ENCODE assay signal across 15 cellular contexts in genomic region chr19:29887498-29887897, GRCh38. TPM values are rescaled to one million over a fixed set of nuclear protein-coding genes. Genes with fewer than 3 reads are reported as not detected.
DNase-seq lines count a peak whose midpoint lies in the region; ATAC-seq and TF ChIP-seq lines count a peak whose summit lies in the region.
"Had no signal": no experiment of that assay in that cellular context is flagged by ENCODE, and none has a peak within 500 bp of the region (broad histone marks: within the 10 kb centered on the region; RNA-seq: fewer than 3 reads in every experiment).

No MANE protein-coding gene starts in this region.

- DNase-seq in DND-41 (no peak), MG63 (peak; percentile 47), chondrocyte (ENCODE audit: low spot score) (peak; percentile 27), caudate nucleus (lab: John Stamatoyannopoulos, UW) (no peak)
- DNase-seq in naive thymus-derived CD4-positive, alpha-beta T cell, result no peak
- DNase-seq in CD4-positive, alpha-beta T cell, result no peak
- DNase-seq: activated B cell treated with CpG ODN at 0.5 μM for 24 hours, activated gamma-delta T cell treated with Interleukin-2 at 50 U/mL for 16 hours, DMS53, H9, NCI-H1105 treated with DMSO at 0.1 percent for 48 hours had no signal

- no peak overlapping the region for H3K4me3 Mint-ChIP-seq in chondrocyte (ENCODE audit: unreplicated experiment)
- H3K4me3 Mint-ChIP-seq in naive thymus-derived CD4-positive, alpha-beta T cell, result no peak overlapping the region
- no peak overlapping the region for H3K4me3 Mint-ChIP-seq in CD4-positive, alpha-beta T cell
- H3K4me3 Mint-ChIP-seq: activated B cell treated with CpG ODN at 0.5 μM for 24 hours; dendritic cell treated with granulocyte-macrophage colony-stimulating factor and Interleukin-4, amounts not matched to agents 40 ng/mL and 50 ng/mL, for 4 days; H9 had no signal

- H3K4me2 ChIP-seq in DND-41 (ENCODE audit: insufficient read depth, low read length), result no peak overlapping the region

- no peak overlapping the region for H3K27ac ChIP-seq in DND-41 (ENCODE audit: low read length)
- H3K27ac ChIP-seq in naive thymus-derived CD4-positive, alpha-beta T cell (ENCODE audit: low read depth, low read length), result no peak overlapping the region
- no peak overlapping the region for H3K27ac ChIP-seq in CD4-positive, alpha-beta T cell (ENCODE audit: low read depth, low read length)
- no peak overlapping the region for H3K27ac ChIP-seq in caudate nucleus (ENCODE audit: low read depth, low read length)
- H3K27ac ChIP-seq: thoracic aorta had no signal

- no peaks in the 10 kb centered on the region for H3K36me3 Mint-ChIP-seq in chondrocyte (ENCODE audit: low read depth)
- no peaks in the 10 kb centered on the region for H3K36me3 Mint-ChIP-seq in naive thymus-derived CD4-positive, alpha-beta T cell
- no peaks in the 10 kb centered on the region for H3K36me3 Mint-ChIP-seq in CD4-positive, alpha-beta T cell (ENCODE audit: low read depth)

- no peaks in the 10 kb centered on the region for H3K36me3 ChIP-seq in DND-41 (ENCODE audit: insufficient read depth, low read length)
- no peaks in the 10 kb centered on the region for H3K36me3 ChIP-seq in MG63
- H3K36me3 ChIP-seq in naive thymus-derived CD4-positive, alpha-beta T cell (ENCODE audit: control insufficient read depth in 2 of 3, insufficient read depth in 3 of 3, low read length in 3 of 3), result no peaks in the 10 kb centered on the region
- H3K36me3 ChIP-seq: thoracic aorta had no signal

- no peaks in the 10 kb centered on the region for H4K20me1 ChIP-seq in DND-41 (ENCODE audit: insufficient read depth, low read length)

- H3K79me2 ChIP-seq in DND-41 (ENCODE audit: insufficient read depth, low read length), result no peaks in the 10 kb centered on the region

- peak; percentile 38 for TF ChIP-seq CTCF in DND-41 (IDR thresholded peaks at IDR 0.05; ENCODE audit: borderline replicate concordance, extremely low read depth, low read length, poor library complexity, severe bottlenecking)
- no peak for TF ChIP-seq CTCF in chondrocyte (IDR thresholded peaks at IDR 0.05)
- TF ChIP-seq CTCF in CD4-positive, alpha-beta T cell (IDR thresholded peaks at IDR 0.05), result no peak

- no peaks in the 10 kb centered on the region for H3K9me3 ChIP-seq in DND-41 (ENCODE audit: insufficient read depth, low read length, severe bottlenecking)
- no peaks in the 10 kb centered on the region for H3K9me3 ChIP-seq in MG63
- no peaks in the 10 kb centered on the region for H3K9me3 ChIP-seq in naive thymus-derived CD4-positive, alpha-beta T cell (ENCODE audit: control insufficient read depth in 2 of 3, low read length in 3 of 3)
- H3K9me3 ChIP-seq in CD4-positive, alpha-beta T cell (ENCODE audit: control insufficient read depth, low read length), result no peaks in the 10 kb centered on the region
- H3K9me3 ChIP-seq: thoracic aorta had no signal

- CTCF ChIA-PET in naive thymus-derived CD4-positive, alpha-beta T cell (lab: Charles Lee), result no interaction called here
- CTCF ChIA-PET in CD4-positive, alpha-beta T cell (lab: Charles Lee), result no interaction called here

- H3K9ac ChIP-seq in DND-41 (ENCODE audit: low read depth, low read length), result no peak overlapping the region

- H3K4me1 Mint-ChIP-seq in chondrocyte (ENCODE audit: low read depth), result no peaks in the 10 kb centered on the region
- H3K4me1 Mint-ChIP-seq in naive thymus-derived CD4-positive, alpha-beta T cell, result peaks cover 0 to 22% (median 9%) of the 10 kb centered on the region in 7 donors
- H3K4me1 Mint-ChIP-seq in CD4-positive, alpha-beta T cell (ENCODE audit: low read depth), result peaks cover 4% of the 10 kb centered on the region

- no peak overlapping the region for H3K27ac Mint-ChIP-seq in chondrocyte (ENCODE audit: unreplicated experiment)
- H3K27ac Mint-ChIP-seq in naive thymus-derived CD4-positive, alpha-beta T cell, result no peak overlapping the region
- no peak overlapping the region for H3K27ac Mint-ChIP-seq in CD4-positive, alpha-beta T cell
- H3K27ac Mint-ChIP-seq: activated B cell treated with CpG ODN at 0.5 μM for 24 hours; dendritic cell treated with granulocyte-macrophage colony-stimulating factor and Interleukin-4, amounts not matched to agents 40 ng/mL and 50 ng/mL, for 4 days; H9 had no signal

- POLR2A ChIA-PET in naive thymus-derived CD4-positive, alpha-beta T cell (lab: Charles Lee), result interaction anchor here (0.6 kb wide), 1 partner anchor 54 kb away, joined by 3 read pairs; no protein-coding TSS in a partner anchor
- POLR2A ChIA-PET in CD4-positive, alpha-beta T cell (lab: Charles Lee), result no interaction called here

- no peaks in the 10 kb centered on the region for H3K4me1 ChIP-seq in DND-41 (ENCODE audit: insufficient read depth, low read length)
- H3K4me1 ChIP-seq in naive thymus-derived CD4-positive, alpha-beta T cell (ENCODE audit: control insufficient read depth in 2 of 2, insufficient read depth in 2 of 2, low read length in 2 of 2), result no peaks in the 10 kb centered on the region

- H3K27me3 ChIP-seq in DND-41 (ENCODE audit: insufficient read depth, low read length, poor library complexity) (no peaks in the 10 kb centered on the region), MG63 (no peaks in the 10 kb centered on the region)
- no peaks in the 10 kb centered on the region for H3K27me3 ChIP-seq in naive thymus-derived CD4-positive, alpha-beta T cell (ENCODE audit: control insufficient read depth in 2 of 2, insufficient read depth in 2 of 2, low read length in 2 of 2)
- H3K27me3 ChIP-seq in CD4-positive, alpha-beta T cell (ENCODE audit: control insufficient read depth, insufficient read depth, low read length), result no peaks in the 10 kb centered on the region

- no peak overlapping the region for H2AFZ ChIP-seq in DND-41 (ENCODE audit: low read depth, low read length)

- no peaks in the 10 kb centered on the region for H3K9me3 Mint-ChIP-seq in chondrocyte (ENCODE audit: low read depth)
- peaks cover 0 to 7% (median 0%) of the 10 kb centered on the region in 11 donors for H3K9me3 Mint-ChIP-seq in naive thymus-derived CD4-positive, alpha-beta T cell
- no peaks in the 10 kb centered on the region for H3K9me3 Mint-ChIP-seq in CD4-positive, alpha-beta T cell
- H3K9me3 Mint-ChIP-seq: activated B cell treated with CpG ODN at 0.5 μM for 24 hours; dendritic cell treated with granulocyte-macrophage colony-stimulating factor and Interleukin-4, amounts not matched to agents 40 ng/mL and 50 ng/mL, for 4 days; H9 had no signal

- H3K27me3 Mint-ChIP-seq in chondrocyte (ENCODE audit: low read depth), result peaks cover 5% of the 10 kb centered on the region
- H3K27me3 Mint-ChIP-seq in naive thymus-derived CD4-positive, alpha-beta T cell, result peaks cover 0 to 2% (median 0%) of the 10 kb centered on the region in 5 donors
- H3K27me3 Mint-ChIP-seq in CD4-positive, alpha-beta T cell, result peaks cover 5% of the 10 kb centered on the region

- intact Hi-C loops in naive thymus-derived CD4-positive, alpha-beta T cell (cut with micrococcal nuclease), result no loop called here
- intact Hi-C loops in CD4-positive, alpha-beta T cell (cut with DNase I, micrococcal nuclease), result no loop called here

- peak; percentile 69 for ATAC-seq in DND-41 (ENCODE audit: insufficient read depth, low read depth)
- ATAC-seq in naive thymus-derived CD4-positive, alpha-beta T cell, result peak; percentile 62
- no peak for ATAC-seq in GM21526 (IDR thresholded peaks at IDR 0.05; ENCODE audit: low FRiP score, unreplicated experiment)
- ATAC-seq in CD4-positive, alpha-beta T cell (ENCODE audit: poor library complexity), result no peak
- no peak for ATAC-seq in HG02970 (IDR thresholded peaks at IDR 0.05; ENCODE audit: low FRiP score, unreplicated experiment)

- no peak overlapping the region for H3K4me3 ChIP-seq in DND-41 (ENCODE audit: low read depth in 1 of 2, low read length in 2 of 2)
- H3K4me3 ChIP-seq in MG63, result no peak overlapping the region
- H3K4me3 ChIP-seq in naive thymus-derived CD4-positive, alpha-beta T cell (ENCODE audit: low read length), result no peak overlapping the region
- H3K4me3 ChIP-seq: thoracic aorta had no signal

RNA-seq across cellular contexts. Expression of gene URI1, which starts 54.5 kb away (rescaled TPM):
- total RNA-seq in MG63 (2014; rRNA removed; shearing (Covaris generic); ENCODE audit: low replicate concordance), result 95.5 and 133 TPM in 2 replicates
- 42.0 to 50.4 TPM (median 49.4 TPM) in 3 replicates for total RNA-seq in chondrocyte
- 100 to 1,000 TPM in 1 of 5 experiments, 10 to 100 TPM in 4; 55.0 to 106 (median 71.8) TPM for total RNA-seq in naive thymus-derived CD4-positive, alpha-beta T cell
- polyA plus RNA-seq in naive thymus-derived CD4-positive, alpha-beta T cell, result 10 to 100 TPM; 17.5 to 27.3 TPM
- total RNA-seq in CD4-positive, alpha-beta T cell, result 10 to 100 TPM; 50.9 to 63.6 TPM

Comparison
In these comparisons a context has a peak if more than half of its experiments do, and no peak if none do; other contexts are left out.
1. ATAC-seq: peak in DND-41 (single experiment) and naive thymus-derived CD4-positive, alpha-beta T cell (single experiment); none in GM21526 (single experiment), CD4-positive, alpha-beta T cell (single experiment) and HG02970 (single experiment).
2. DNase-seq: peak in MG63 (single experiment) and chondrocyte (single experiment); none in DND-41 (single experiment), naive thymus-derived CD4-positive, alpha-beta T cell (0 of 9), CD4-positive, alpha-beta T cell (0 of 10) and caudate nucleus (0 of 61).